Comparison of ENCODE assay signal across 24 cellular contexts in genomic region chr15:39018966-39019365, GRCh38.
DNase-seq lines count a peak whose midpoint lies in the region; ATAC-seq, FAIRE-seq and TF ChIP-seq lines count a peak whose summit lies in the region.
"Had no signal": no experiment of that assay in that cellular context is flagged by ENCODE, and none has a peak within 500 bp of the region (broad histone marks: within the 10 kb centered on the region; RNA-seq: fewer than 3 reads in every experiment).

No MANE protein-coding gene starts in this region.

- H3K18ac ChIP-seq in IMR-90 (ENCODE audit: low read depth, low read length): peak overlapping the region; percentile 79; the same call in 1 of the 2 replicates

- no peak overlapping the region for H2AK9ac ChIP-seq in IMR-90 (replicated peaks; ENCODE audit: low read depth, low read length, poor library complexity)

- H4K20me1 ChIP-seq in IMR-90 (ENCODE audit: insufficient read depth, low read length): no peaks in the 10 kb centered on the region
- H4K20me1 ChIP-seq in osteoblast (ENCODE audit: insufficient read depth, low read length): no peaks in the 10 kb centered on the region

- no peak overlapping the region for H3K27ac ChIP-seq in IMR-90 (ENCODE audit: insufficient read depth, low read length)
- H3K27ac ChIP-seq in osteoblast (ENCODE audit: low read depth, low read length): no peak overlapping the region
- H3K27ac ChIP-seq in colonic mucosa: no peak overlapping the region
- H3K27ac ChIP-seq: Peyer's patch had no signal

- H3K4me2 ChIP-seq in IMR-90 (ENCODE audit: low read depth, low read length) (peak overlapping the region; percentile 25; the same call in 1 of the 2 replicates), osteoblast (ENCODE audit: insufficient read depth, low read length) (peak overlapping the region; percentile 8)

- no peaks in the 10 kb centered on the region; the same call in 1 of the 2 replicates for H3K9me1 ChIP-seq in IMR-90 (ENCODE audit: insufficient read depth, low read length)

- peak overlapping the region; percentile 74 for H2AK5ac ChIP-seq in IMR-90 (ENCODE audit: low read depth, low read length)

- no CpG with 5 or more reads among the region's 4 CpGs for WGBS in IMR-90 (ENCODE audit: extremely low coverage in 2 of 2, insufficient read length in 1 of 2), 2 experiments

- DNase-seq in IMR-90 (peak; percentile 12), choroid plexus epithelial cell (ENCODE audit: low read depth) (peak; percentile 37), fibroblast of villous mesenchyme (ENCODE audit: low read depth) (peak; percentile 66), osteoblast (ENCODE audit: insufficient read length, low spot score, missing footprints) (peak; percentile 31), colonic mucosa (no peak), RKO (ENCODE audit: low spot score) (no peak), H54 (ENCODE audit: insufficient read length, low spot score) (no peak)
- DNase-seq: 8988T, ACHN, BE2C, Calu3, DMS153, DND-41, H7, KBM-7, MG63, NCI-H2029, NCI-H226, NCI-H510A, NCI-H69, Peyer's patch had no signal

- peak overlapping the region; percentile 20 for H3K14ac ChIP-seq in IMR-90 (replicated peaks; ENCODE audit: low read depth, low read length)

- no peak for FAIRE-seq in H54 (lab: Jason Lieb, UNC)
- FAIRE-seq: GM12892 had no signal

- TF ChIP-seq POLR2A in IMR-90 (IDR thresholded peaks at IDR 0.05; ENCODE audit: low read depth, low read length) (no peak), H54 (IDR thresholded peaks at IDR 0.05; ENCODE audit: low read depth, low read length) (no peak)

- no peak overlapping the region for H3K23ac ChIP-seq in IMR-90 (ENCODE audit: low read depth, low read length)

- no peaks in the 10 kb centered on the region for H3K79me2 ChIP-seq in osteoblast (ENCODE audit: insufficient read depth, low read length)

- H3K56ac ChIP-seq in IMR-90 (ENCODE audit: extremely low read depth, insufficient read depth, low read length): no peak overlapping the region

- H3K9ac ChIP-seq in IMR-90 (ENCODE audit: low read depth, low read length) (no peak overlapping the region), colonic mucosa (ENCODE audit: low read depth in 2 of 2, low read length in 2 of 2) (no peak overlapping the region)

- peak overlapping the region in 1 of 2 experiments; percentile 44; a peak in 3 of 4 replicates for H4K8ac ChIP-seq in IMR-90 (ENCODE audit: low read depth in 2 of 2, low read length in 2 of 2)

- no peak overlapping the region for H2BK20ac ChIP-seq in IMR-90 (ENCODE audit: low read depth, low read length)

- H2AFZ ChIP-seq in IMR-90 (replicated peaks; ENCODE audit: low read length, poor library complexity) (peak overlapping the region; percentile 16), osteoblast (ENCODE audit: low read length) (peak overlapping the region; percentile 39)

- H3K4me1 ChIP-seq in IMR-90 (ENCODE audit: control insufficient read depth, insufficient read depth, low read length) (peaks cover 4% of the 10 kb centered on the region; the same call in 1 of the 2 replicates), osteoblast (ENCODE audit: insufficient read depth, low read length) (peaks cover 14% of the 10 kb centered on the region), colonic mucosa (no peaks in the 10 kb centered on the region)
- H3K4me1 ChIP-seq: BE2C, Peyer's patch had no signal

- H4K5ac ChIP-seq in IMR-90 (ENCODE audit: low read depth, low read length): no peak overlapping the region

- H3K27me3 ChIP-seq in IMR-90 (ENCODE audit: control insufficient read depth, insufficient read depth, low read length): no peaks in the 10 kb centered on the region
- no peaks in the 10 kb centered on the region for H3K27me3 ChIP-seq in osteoblast (ENCODE audit: insufficient read depth, low read length)
- H3K27me3 ChIP-seq in colonic mucosa: no peaks in the 10 kb centered on the region
- H3K27me3 ChIP-seq: MG63, Peyer's patch had no signal

- no TSS peak for BruUV-seq in IMR-90 (replicated peaks; lab: Mats Ljungman, UMichigan)

- no peak for ATAC-seq in IMR-90 (ENCODE audit: low read depth)
- ATAC-seq in HG02759 (IDR thresholded peaks at IDR 0.05; ENCODE audit: unreplicated experiment): no peak
- ATAC-seq: SK-N-SH treated with all-trans-retinoic acid at 6 μM for 48 hours had no signal

- no peaks in the 10 kb centered on the region for H3K79me1 ChIP-seq in IMR-90 (ENCODE audit: low read depth in 1 of 2, low read length in 2 of 2)

- POLR2A ChIA-PET in IMR-90 (lab: Charles Lee; ENCODE audit: unreplicated experiment): no interaction called here

- intact Hi-C loops in IMR-90 (cut with micrococcal nuclease) (no loop called here), colonic mucosa (cut with DNase I) (no loop called here)

- H2BK120ac ChIP-seq in IMR-90 (ENCODE audit: low read depth, low read length): peak overlapping the region; percentile 37; the same call in 1 of the 2 replicates

- no peak overlapping the region for H4K91ac ChIP-seq in IMR-90 (ENCODE audit: insufficient read depth, low read depth, low read length)

- no peak for TF ChIP-seq RAD21 in IMR-90 (IDR thresholded peaks at IDR 0.05; ENCODE audit: low read length)

- no peak overlapping the region for H2BK5ac ChIP-seq in IMR-90 (ENCODE audit: low read depth, low read length, poor library complexity, severe bottlenecking)

- peak overlapping the region; percentile 89; the same call in 2 of the 3 replicates for H2BK15ac ChIP-seq in IMR-90 (ENCODE audit: low read depth, low read length)

- CTCF ChIA-PET in IMR-90 (lab: Yijun Ruan, JAX): no interaction called here

- no peaks in the 10 kb centered on the region for H3K36me3 ChIP-seq in IMR-90 (ENCODE audit: control insufficient read depth, insufficient read depth, low read length)
- no peaks in the 10 kb centered on the region for H3K36me3 ChIP-seq in osteoblast (ENCODE audit: insufficient read depth, low read length)
- H3K36me3 ChIP-seq in colonic mucosa: no peaks in the 10 kb centered on the region
- H3K36me3 ChIP-seq: BE2C, MG63, Peyer's patch had no signal

- no peak overlapping the region for H3K4ac ChIP-seq in IMR-90 (ENCODE audit: low read depth, low read length)

- no peak for TF ChIP-seq CTCF in IMR-90 (conservative IDR thresholded peaks at IDR 0.05; ENCODE audit: low read depth, low read length)
- no peak for TF ChIP-seq CTCF in choroid plexus epithelial cell (conservative IDR thresholded peaks at IDR 0.05; ENCODE audit: low read depth, low read length)
- no peak for TF ChIP-seq CTCF in fibroblast of villous mesenchyme (IDR thresholded peaks at IDR 0.05; ENCODE audit: insufficient read depth, low read depth, low read length)
- TF ChIP-seq CTCF in osteoblast (IDR thresholded peaks at IDR 0.05; ENCODE audit: extremely low read depth, low read depth, low read length): no peak
- no peak for TF ChIP-seq CTCF in colonic mucosa (IDR thresholded peaks at IDR 0.05)

- in situ Hi-C loops in IMR-90 (cut with MboI; ENCODE audit: low sequenced_read_pairs): no loop called here

- H3K9me3 ChIP-seq in IMR-90 (ENCODE audit: control insufficient read depth, insufficient read depth, low read length) (no peaks in the 10 kb centered on the region), osteoblast (ENCODE audit: low read depth, low read length) (no peaks in the 10 kb centered on the region), colonic mucosa (no peaks in the 10 kb centered on the region)
- H3K9me3 ChIP-seq: BE2C, MG63, Peyer's patch had no signal

- dilution Hi-C loops in IMR-90 (cut with HindIII; ENCODE audit: low sequenced_read_pairs, unreplicated experiment): no loop called here

- H3K4me3 ChIP-seq in IMR-90 (ENCODE audit: insufficient read depth, low read depth, low read length) (no peak overlapping the region), choroid plexus epithelial cell (ENCODE audit: low read depth, low read length) (no peak overlapping the region), fibroblast of villous mesenchyme (ENCODE audit: low read depth, low read length) (no peak overlapping the region), osteoblast (ENCODE audit: insufficient read depth, low read length) (no peak overlapping the region), colonic mucosa (no peak overlapping the region)
- H3K4me3 ChIP-seq: MG63, Peyer's patch had no signal

TF ChIP-seq in IMR-90, 13 proteins besides CTCF, POLR2A, EP300 and RAD21:
- TF ChIP-seq FOS (IDR thresholded peaks at IDR 0.05; ENCODE audit: low read depth, low read length) (no peak), RCOR1 (IDR thresholded peaks at IDR 0.05; ENCODE audit: insufficient replicate concordance, low read length) (no peak), MXI1 (IDR thresholded peaks at IDR 0.05; ENCODE audit: borderline replicate concordance, low read depth, low read length) (no peak), MAZ (IDR thresholded peaks at IDR 0.05; ENCODE audit: borderline replicate concordance, low read depth, low read length) (no peak), RFX5 (IDR thresholded peaks at IDR 0.05; ENCODE audit: low read depth, low read length) (no peak), CEBPB (IDR thresholded peaks at IDR 0.05; ENCODE audit: low read depth, low read length) (no peak), NFE2L2 (IDR thresholded peaks at IDR 0.05; ENCODE audit: low read depth, low read length) (no peak), MAFK (IDR thresholded peaks at IDR 0.05; ENCODE audit: low read depth, low read length) (no peak), USF2 (IDR thresholded peaks at IDR 0.05; ENCODE audit: low read depth, low read length) (no peak), SMC3 (IDR thresholded peaks at IDR 0.05; ENCODE audit: low read depth, low read length) (no peak), BHLHE40 (IDR thresholded peaks at IDR 0.05; ENCODE audit: low read depth, low read length) (no peak), CHD1 (IDR thresholded peaks at IDR 0.05; ENCODE audit: low read depth, low read length) (no peak)
- TF ChIP-seq, protein P1, sequence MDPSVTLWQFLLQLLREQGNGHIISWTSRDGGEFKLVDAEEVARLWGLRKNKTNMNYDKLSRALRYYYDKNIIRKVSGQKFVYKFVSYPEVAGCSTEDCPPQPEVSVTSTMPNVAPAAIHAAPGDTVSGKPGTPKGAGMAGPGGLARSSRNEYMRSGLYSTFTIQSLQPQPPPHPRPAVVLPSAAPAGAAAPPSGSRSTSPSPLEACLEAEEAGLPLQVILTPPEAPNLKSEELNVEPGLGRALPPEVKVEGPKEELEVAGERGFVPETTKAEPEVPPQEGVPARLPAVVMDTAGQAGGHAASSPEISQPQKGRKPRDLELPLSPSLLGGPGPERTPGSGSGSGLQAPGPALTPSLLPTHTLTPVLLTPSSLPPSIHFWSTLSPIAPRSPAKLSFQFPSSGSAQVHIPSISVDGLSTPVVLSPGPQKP (IDR thresholded peaks at IDR 0.05; ENCODE audit: borderline replicate concordance, low read depth, low read length): no peak

Comparison
In these comparisons a context has a peak if more than half of its experiments do, and no peak if none do; other contexts are left out.
1. DNase-seq: peak in IMR-90 (single experiment), choroid plexus epithelial cell (single experiment), fibroblast of villous mesenchyme (single experiment) and osteoblast (single experiment); none in colonic mucosa (single experiment), RKO (single experiment) and H54 (single experiment).